ENCODE assay signal across 8 cellular contexts in the genomic region with DNA sequence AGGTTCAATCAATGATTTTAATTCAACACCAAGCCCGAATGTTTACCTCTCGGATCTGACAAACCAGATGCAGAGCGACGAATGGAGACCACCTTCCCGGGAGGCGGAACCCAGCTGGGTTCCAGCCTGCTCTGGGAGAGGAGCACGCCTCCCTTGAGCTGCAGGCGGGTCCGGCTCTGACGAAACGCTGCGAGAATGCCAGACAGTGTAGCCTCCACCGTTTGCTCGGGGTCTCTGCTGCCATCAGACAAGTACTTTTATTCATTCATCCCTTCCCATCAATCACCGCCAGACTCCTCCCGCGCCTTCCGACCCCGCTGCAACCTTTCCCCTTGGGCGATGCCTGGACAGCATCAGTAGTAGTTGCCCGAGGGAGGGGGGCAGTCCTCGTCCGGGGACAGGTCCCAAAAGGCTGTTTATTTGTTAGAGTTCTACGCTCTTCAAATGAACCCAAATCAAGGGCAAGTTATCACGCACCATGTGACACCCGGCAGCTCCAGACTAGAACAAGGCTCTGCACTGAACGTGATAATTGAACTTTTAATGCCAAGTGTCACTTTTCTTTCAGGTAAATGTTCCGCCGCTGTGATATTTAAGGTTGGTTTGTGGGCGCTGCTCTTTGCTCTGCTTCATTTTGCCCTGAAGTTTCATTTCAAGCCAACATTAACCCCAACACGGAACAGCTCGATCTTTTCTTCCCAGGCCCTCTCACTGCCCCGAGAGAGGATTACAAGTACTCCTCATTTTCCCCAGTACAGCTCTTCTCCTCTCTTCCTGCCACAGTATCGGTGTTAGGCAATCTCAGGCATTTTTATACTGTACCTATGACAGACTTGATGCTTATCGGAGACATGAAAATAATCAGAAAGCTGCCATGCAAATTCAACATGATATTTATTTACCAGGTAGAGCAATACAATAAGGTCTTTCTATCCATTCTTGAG. TPM values are rescaled to one million over a fixed set of nuclear protein-coding genes. Genes with fewer than 3 reads are reported as not detected.
DNase-seq lines count a peak whose midpoint lies in the region; ATAC-seq and TF ChIP-seq lines count a peak whose summit lies in the region.

No MANE protein-coding gene starts in this region.

- no peak for TF ChIP-seq CTCF in suprapubic skin (IDR thresholded peaks at IDR 0.05)

- H3K27me3 ChIP-seq in ACC112 (ENCODE audit: insufficient read depth, low read length) (peaks cover 35% of the 10 kb centered on the region; the same call in 1 of the 2 replicates), layer of hippocampus (ENCODE audit: control insufficient read depth, insufficient read depth, low read length) (no peaks in the 10 kb centered on the region), suprapubic skin (peaks cover 7% of the 10 kb centered on the region)

- H3K36me3 ChIP-seq in ACC112 (ENCODE audit: insufficient read depth, low read length) (no peaks in the 10 kb centered on the region), suprapubic skin (no peaks in the 10 kb centered on the region)

- H3K4me1 ChIP-seq in ACC112 (ENCODE audit: control insufficient read depth, insufficient read depth, low read length, unreplicated experiment) (no peaks in the 10 kb centered on the region), suprapubic skin (peaks cover 18% of the 10 kb centered on the region)

- TF ChIP-seq POLR2A in suprapubic skin (IDR thresholded peaks at IDR 0.05): no peak

- peak; percentile 11 for DNase-seq in cerebellum (ENCODE audit: low spot score)
- peak; percentile 72 to 82 for DNase-seq in suprapubic skin (ENCODE audit: low spot score in 2 of 2)
- no peak for DNase-seq in OCI-M2 (lab: John Stamatoyannopoulos, UW; ENCODE audit: unreplicated experiment)
- DNase-seq in RPMI8226: no peak

- no peaks in the 10 kb centered on the region for H3K79me2 ChIP-seq in ACC112 (ENCODE audit: control insufficient read depth, insufficient read depth, low read length, unreplicated experiment)

- peak overlapping the region; percentile 87 for H2AFZ ChIP-seq in ACC112 (ENCODE audit: low read length, unreplicated experiment)

- no peaks in the 10 kb centered on the region for H3K9me3 ChIP-seq in suprapubic skin

- H3K4me3 ChIP-seq in ACC112 (ENCODE audit: low read depth, low read length) (peak overlapping the region; percentile 79), suprapubic skin (peak overlapping the region; percentile 60)

- TF ChIP-seq EP300 in suprapubic skin (IDR thresholded peaks at IDR 0.05): no peak

- H3K27ac ChIP-seq in ACC112 (ENCODE audit: low read depth, low read length) (no peak overlapping the region), layer of hippocampus (ENCODE audit: low read depth, low read length) (peak overlapping the region; percentile 27), suprapubic skin (peak overlapping the region; percentile 56)

- ATAC-seq in HG02852 (IDR thresholded peaks at IDR 0.05; ENCODE audit: unreplicated experiment): peak; percentile 38
- no peak for ATAC-seq in HG03025 (IDR thresholded peaks at IDR 0.05; ENCODE audit: low FRiP score, unreplicated experiment)

- WGBS in suprapubic skin: 9% methylated on average over 35 of the region's 35 CpGs

RNA-seq across cellular contexts. Expression of a gene that starts 1.0 kb away (rescaled TPM):
- 113 TPM for total RNA-seq in cerebellum
- total RNA-seq in suprapubic skin: 10 to 100 TPM; 22.9 to 35.2 (median 26.8) TPM

Comparison
In these comparisons a context has a peak if more than half of its experiments do, and no peak if none do; other contexts are left out.
1. DNase-seq: peak in cerebellum (single experiment) and suprapubic skin (2 of 2); none in OCI-M2 (single experiment) and RPMI8226 (single experiment).